In genomic region chr16:11225677-11226549, GRCh38 we compare ENCODE assay signal across 1 cellular context.
TF ChIP-seq lines count a peak whose summit lies in the region.

No MANE protein-coding gene starts in this region.

TF ChIP-seq in IMR-90, 13 proteins besides CTCF, POLR2A, EP300 and RAD21 (continued from another document):
- TF ChIP-seq, protein P1, sequence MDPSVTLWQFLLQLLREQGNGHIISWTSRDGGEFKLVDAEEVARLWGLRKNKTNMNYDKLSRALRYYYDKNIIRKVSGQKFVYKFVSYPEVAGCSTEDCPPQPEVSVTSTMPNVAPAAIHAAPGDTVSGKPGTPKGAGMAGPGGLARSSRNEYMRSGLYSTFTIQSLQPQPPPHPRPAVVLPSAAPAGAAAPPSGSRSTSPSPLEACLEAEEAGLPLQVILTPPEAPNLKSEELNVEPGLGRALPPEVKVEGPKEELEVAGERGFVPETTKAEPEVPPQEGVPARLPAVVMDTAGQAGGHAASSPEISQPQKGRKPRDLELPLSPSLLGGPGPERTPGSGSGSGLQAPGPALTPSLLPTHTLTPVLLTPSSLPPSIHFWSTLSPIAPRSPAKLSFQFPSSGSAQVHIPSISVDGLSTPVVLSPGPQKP (IDR thresholded peaks at IDR 0.05; ENCODE audit: borderline replicate concordance, low read depth, low read length), result no peak
- TF ChIP-seq RFX5 (IDR thresholded peaks at IDR 0.05; ENCODE audit: low read depth, low read length), result no peak
- no peak for TF ChIP-seq MAFK (IDR thresholded peaks at IDR 0.05; ENCODE audit: low read depth, low read length)
- no peak for TF ChIP-seq CHD1 (IDR thresholded peaks at IDR 0.05; ENCODE audit: low read depth, low read length)
TF ChIP-seq in IMR-90: peak in this region for 0.
